ENCODE assay signal across 1 cellular context in genomic region chr17:80110447-80110812, GRCh38.
TF ChIP-seq lines count a peak whose summit lies in the region.

No MANE protein-coding gene starts in this region.

TF ChIP-seq in WTC11, 78 proteins besides CTCF, POLR2A, EP300 and RAD21:
- TF ChIP-seq ZNF396 (CRISPR knock-in tag; IDR thresholded peaks at IDR 0.05; ENCODE audit: borderline replicate concordance) (no peak), SOX15 (CRISPR knock-in tag; IDR thresholded peaks at IDR 0.05) (no peak), ELF4 (CRISPR knock-in tag; IDR thresholded peaks at IDR 0.05; ENCODE audit: low read depth) (no peak), CBFB (CRISPR knock-in tag; IDR thresholded peaks at IDR 0.05; ENCODE audit: low read depth) (no peak), TP53 (CRISPR knock-in tag; IDR thresholded peaks at IDR 0.05) (no peak), NFATC4 (CRISPR knock-in tag; IDR thresholded peaks at IDR 0.05) (no peak), NR2C2 (CRISPR knock-in tag; IDR thresholded peaks at IDR 0.05) (no peak), ZNF512 (CRISPR knock-in tag; IDR thresholded peaks at IDR 0.05; ENCODE audit: borderline replicate concordance) (no peak), TCF7 (CRISPR knock-in tag; IDR thresholded peaks at IDR 0.05; ENCODE audit: low read depth) (no peak), ARID4B (CRISPR knock-in tag; IDR thresholded peaks at IDR 0.05; ENCODE audit: borderline replicate concordance) (no peak), FOXP1 (CRISPR knock-in tag; IDR thresholded peaks at IDR 0.05; ENCODE audit: borderline replicate concordance) (no peak), SMAD4 (CRISPR knock-in tag; IDR thresholded peaks at IDR 0.05) (no peak), GTF2I (CRISPR knock-in tag; conservative IDR thresholded peaks at IDR 0.05) (no peak), ATF2 (CRISPR knock-in tag; IDR thresholded peaks at IDR 0.05; ENCODE audit: borderline replicate concordance, low read depth) (no peak), ZNF317 (CRISPR knock-in tag; IDR thresholded peaks at IDR 0.05; ENCODE audit: borderline replicate concordance, low read depth) (no peak), AFF4 (CRISPR knock-in tag; IDR thresholded peaks at IDR 0.05; ENCODE audit: borderline replicate concordance) (no peak)
- TF ChIP-seq, protein P1, sequence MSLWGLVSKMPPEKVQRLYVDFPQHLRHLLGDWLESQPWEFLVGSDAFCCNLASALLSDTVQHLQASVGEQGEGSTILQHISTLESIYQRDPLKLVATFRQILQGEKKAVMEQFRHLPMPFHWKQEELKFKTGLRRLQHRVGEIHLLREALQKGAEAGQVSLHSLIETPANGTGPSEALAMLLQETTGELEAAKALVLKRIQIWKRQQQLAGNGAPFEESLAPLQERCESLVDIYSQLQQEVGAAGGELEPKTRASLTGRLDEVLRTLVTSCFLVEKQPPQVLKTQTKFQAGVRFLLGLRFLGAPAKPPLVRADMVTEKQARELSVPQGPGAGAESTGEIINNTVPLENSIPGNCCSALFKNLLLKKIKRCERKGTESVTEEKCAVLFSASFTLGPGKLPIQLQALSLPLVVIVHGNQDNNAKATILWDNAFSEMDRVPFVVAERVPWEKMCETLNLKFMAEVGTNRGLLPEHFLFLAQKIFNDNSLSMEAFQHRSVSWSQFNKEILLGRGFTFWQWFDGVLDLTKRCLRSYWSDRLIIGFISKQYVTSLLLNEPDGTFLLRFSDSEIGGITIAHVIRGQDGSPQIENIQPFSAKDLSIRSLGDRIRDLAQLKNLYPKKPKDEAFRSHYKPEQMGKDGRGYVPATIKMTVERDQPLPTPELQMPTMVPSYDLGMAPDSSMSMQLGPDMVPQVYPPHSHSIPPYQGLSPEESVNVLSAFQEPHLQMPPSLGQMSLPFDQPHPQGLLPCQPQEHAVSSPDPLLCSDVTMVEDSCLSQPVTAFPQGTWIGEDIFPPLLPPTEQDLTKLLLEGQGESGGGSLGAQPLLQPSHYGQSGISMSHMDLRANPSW (CRISPR knock-in tag; conservative IDR thresholded peaks at IDR 0.05; ENCODE audit: low read depth), result no peak
- TF ChIP-seq, protein P2, sequence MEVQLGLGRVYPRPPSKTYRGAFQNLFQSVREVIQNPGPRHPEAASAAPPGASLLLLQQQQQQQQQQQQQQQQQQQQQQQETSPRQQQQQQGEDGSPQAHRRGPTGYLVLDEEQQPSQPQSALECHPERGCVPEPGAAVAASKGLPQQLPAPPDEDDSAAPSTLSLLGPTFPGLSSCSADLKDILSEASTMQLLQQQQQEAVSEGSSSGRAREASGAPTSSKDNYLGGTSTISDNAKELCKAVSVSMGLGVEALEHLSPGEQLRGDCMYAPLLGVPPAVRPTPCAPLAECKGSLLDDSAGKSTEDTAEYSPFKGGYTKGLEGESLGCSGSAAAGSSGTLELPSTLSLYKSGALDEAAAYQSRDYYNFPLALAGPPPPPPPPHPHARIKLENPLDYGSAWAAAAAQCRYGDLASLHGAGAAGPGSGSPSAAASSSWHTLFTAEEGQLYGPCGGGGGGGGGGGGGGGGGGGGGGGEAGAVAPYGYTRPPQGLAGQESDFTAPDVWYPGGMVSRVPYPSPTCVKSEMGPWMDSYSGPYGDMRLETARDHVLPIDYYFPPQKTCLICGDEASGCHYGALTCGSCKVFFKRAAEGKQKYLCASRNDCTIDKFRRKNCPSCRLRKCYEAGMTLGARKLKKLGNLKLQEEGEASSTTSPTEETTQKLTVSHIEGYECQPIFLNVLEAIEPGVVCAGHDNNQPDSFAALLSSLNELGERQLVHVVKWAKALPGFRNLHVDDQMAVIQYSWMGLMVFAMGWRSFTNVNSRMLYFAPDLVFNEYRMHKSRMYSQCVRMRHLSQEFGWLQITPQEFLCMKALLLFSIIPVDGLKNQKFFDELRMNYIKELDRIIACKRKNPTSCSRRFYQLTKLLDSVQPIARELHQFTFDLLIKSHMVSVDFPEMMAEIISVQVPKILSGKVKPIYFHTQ (CRISPR knock-in tag; IDR thresholded peaks at IDR 0.05), result no peak
- TF ChIP-seq, protein P3, sequence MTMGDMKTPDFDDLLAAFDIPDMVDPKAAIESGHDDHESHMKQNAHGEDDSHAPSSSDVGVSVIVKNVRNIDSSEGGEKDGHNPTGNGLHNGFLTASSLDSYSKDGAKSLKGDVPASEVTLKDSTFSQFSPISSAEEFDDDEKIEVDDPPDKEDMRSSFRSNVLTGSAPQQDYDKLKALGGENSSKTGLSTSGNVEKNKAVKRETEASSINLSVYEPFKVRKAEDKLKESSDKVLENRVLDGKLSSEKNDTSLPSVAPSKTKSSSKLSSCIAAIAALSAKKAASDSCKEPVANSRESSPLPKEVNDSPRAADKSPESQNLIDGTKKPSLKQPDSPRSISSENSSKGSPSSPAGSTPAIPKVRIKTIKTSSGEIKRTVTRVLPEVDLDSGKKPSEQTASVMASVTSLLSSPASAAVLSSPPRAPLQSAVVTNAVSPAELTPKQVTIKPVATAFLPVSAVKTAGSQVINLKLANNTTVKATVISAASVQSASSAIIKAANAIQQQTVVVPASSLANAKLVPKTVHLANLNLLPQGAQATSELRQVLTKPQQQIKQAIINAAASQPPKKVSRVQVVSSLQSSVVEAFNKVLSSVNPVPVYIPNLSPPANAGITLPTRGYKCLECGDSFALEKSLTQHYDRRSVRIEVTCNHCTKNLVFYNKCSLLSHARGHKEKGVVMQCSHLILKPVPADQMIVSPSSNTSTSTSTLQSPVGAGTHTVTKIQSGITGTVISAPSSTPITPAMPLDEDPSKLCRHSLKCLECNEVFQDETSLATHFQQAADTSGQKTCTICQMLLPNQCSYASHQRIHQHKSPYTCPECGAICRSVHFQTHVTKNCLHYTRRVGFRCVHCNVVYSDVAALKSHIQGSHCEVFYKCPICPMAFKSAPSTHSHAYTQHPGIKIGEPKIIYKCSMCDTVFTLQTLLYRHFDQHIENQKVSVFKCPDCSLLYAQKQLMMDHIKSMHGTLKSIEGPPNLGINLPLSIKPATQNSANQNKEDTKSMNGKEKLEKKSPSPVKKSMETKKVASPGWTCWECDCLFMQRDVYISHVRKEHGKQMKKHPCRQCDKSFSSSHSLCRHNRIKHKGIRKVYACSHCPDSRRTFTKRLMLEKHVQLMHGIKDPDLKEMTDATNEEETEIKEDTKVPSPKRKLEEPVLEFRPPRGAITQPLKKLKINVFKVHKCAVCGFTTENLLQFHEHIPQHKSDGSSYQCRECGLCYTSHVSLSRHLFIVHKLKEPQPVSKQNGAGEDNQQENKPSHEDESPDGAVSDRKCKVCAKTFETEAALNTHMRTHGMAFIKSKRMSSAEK (CRISPR knock-in tag; IDR thresholded peaks at IDR 0.05; ENCODE audit: borderline replicate concordance), result no peak
